30 cellular contexts compared by ENCODE assay signal in genomic region chr17:50323060-50323459, GRCh38. TPM values are rescaled to one million over a fixed set of nuclear protein-coding genes. Genes with fewer than 3 reads are reported as not detected.
"Had no signal": no experiment of that assay in that cellular context is flagged by ENCODE, and none has a peak within 500 bp of the region (broad histone marks: within the 10 kb centered on the region; RNA-seq: fewer than 3 reads in every experiment).

No MANE protein-coding gene starts in this region.

- H3K9me3 Mint-ChIP-seq: activated CD4-positive, alpha-beta memory T cell treated with anti-CD3 and anti-CD28 coated beads, Interleukin-2, amount 10 ng/mL, durations not matched to agents 7 days and 5 days; activated naive CD4-positive, alpha-beta T cell treated with anti-CD3 and anti-CD28 coated beads for 36 hours; activated naive CD4-positive, alpha-beta T cell treated with anti-CD3 and anti-CD28 coated beads, Interleukin-2, amount 50 U/mL, for 72 hours; WTC11 had no signal

- H3K27ac ChIP-seq: adrenal gland, body of pancreas, breast epithelium, SJCRH30, SK-N-MC had no signal

- H3K4me3 Mint-ChIP-seq: activated CD4-positive, alpha-beta memory T cell treated with anti-CD3 and anti-CD28 coated beads, Interleukin-2, amount 10 ng/mL, durations not matched to agents 7 days and 5 days; activated naive CD4-positive, alpha-beta T cell treated with anti-CD3 and anti-CD28 coated beads for 36 hours; WTC11 had no signal

- H3K27ac Mint-ChIP-seq: activated CD4-positive, alpha-beta memory T cell treated with anti-CD3 and anti-CD28 coated beads, Interleukin-2, amount 10 ng/mL, durations not matched to agents 7 days and 5 days; activated naive CD4-positive, alpha-beta T cell treated with anti-CD3 and anti-CD28 coated beads for 36 hours; activated naive CD4-positive, alpha-beta T cell treated with anti-CD3 and anti-CD28 coated beads, Interleukin-2, amount 50 U/mL, for 72 hours; WTC11 had no signal

- H3K27me3 Mint-ChIP-seq: activated CD4-positive, alpha-beta memory T cell treated with anti-CD3 and anti-CD28 coated beads, Interleukin-2, amount 10 ng/mL, durations not matched to agents 7 days and 5 days had no signal

- DNase-seq: activated CD4-positive, alpha-beta memory T cell treated with anti-CD3 and anti-CD28 coated beads, Interleukin-2, amount 10 ng/mL, durations not matched to agents 7 days and 5 days; activated CD4-positive, alpha-beta T cell treated with anti-CD3 and anti-CD28 coated beads for 4 hours; activated CD4-positive, alpha-beta T cell treated with anti-CD3 and anti-CD28 coated beads, Interleukin-2, amount 50 U/mL, for 1 hour; activated CD8-positive, alpha-beta memory T cell treated with anti-CD3 and anti-CD28 coated beads for 24 hours; activated gamma-delta T cell treated with Interleukin-2 at 50 U/mL for 16 hours; activated naive CD4-positive, alpha-beta T cell treated with anti-CD3 and anti-CD28 coated beads for 36 hours; activated T-cell treated with anti-CD3 and anti-CD28 coated beads, Interleukin-2, amount 50 U/mL, for 1 hour; adrenal gland; body of pancreas; NCI-H1092 treated with DMSO at 0.1 percent for 48 hours; NCI-H1417; NCI-H187 treated with DMSO at 0.1 percent for 48 hours; NCI-H2081; NCI-H2171 treated with DMSO at 0.1 percent for 48 hours; NCI-H2227 treated with DMSO at 0.1 percent for 48 hours; NCI-H446; NCI-H510A treated with DMSO at 0.1 percent for 48 hours; NCI-H526 treated with DMSO at 0.1 percent for 48 hours; NCI-H774; SHP77; SJCRH30; T1000 had no signal

- H3K27me3 ChIP-seq: adrenal gland, body of pancreas, breast epithelium, SJCRH30 had no signal

- H3K4me3 ChIP-seq: adrenal gland, body of pancreas, breast epithelium, SJCRH30, SK-N-MC had no signal

- H3K36me3 Mint-ChIP-seq: activated naive CD4-positive, alpha-beta T cell treated with anti-CD3 and anti-CD28 coated beads, Interleukin-2, amount 50 U/mL, for 72 hours; WTC11 had no signal

- ATAC-seq: activated CD4-positive, CD25-positive, alpha-beta regulatory T cell treated with anti-CD3 and anti-CD28 coated beads, Interleukin-2, amount 50 U/mL, for 24 hours; activated naive CD4-positive, alpha-beta T cell treated with anti-CD3 and anti-CD28 coated beads, Interleukin-2, amount 50 U/mL, for 72 hours; body of pancreas; Panc1; WTC11 had no signal

- H3K4me1 ChIP-seq: adrenal gland, body of pancreas, breast epithelium had no signal

- H3K9me3 ChIP-seq: adrenal gland, body of pancreas, breast epithelium, SJCRH30 had no signal

- H3K36me3 ChIP-seq: adrenal gland, breast epithelium, SJCRH30 had no signal

- H3K4me1 Mint-ChIP-seq: WTC11 had no signal

RNA-seq across cellular contexts. Expression of gene TMEM92, which starts 48.8 kb away (rescaled TPM):
- total RNA-seq: activated naive CD4-positive, alpha-beta T cell treated with anti-CD3 and anti-CD28 coated beads for 36 hours; adrenal gland; body of pancreas; cardiac septum; RPMI7951; SJCRH30 had no signal

RNA-seq across cellular contexts. Expression of gene EME1, which starts 50.0 kb away (rescaled TPM):
- total RNA-seq: body of pancreas had no signal
